2 cellular contexts compared by ENCODE assay signal in genomic region chr14:54686219-54686870, GRCh38.
TF ChIP-seq lines count a peak whose summit lies in the region.

No MANE protein-coding gene starts in this region.

TF ChIP-seq in liver, 16 proteins besides CTCF, POLR2A, EP300 and RAD21 (continued from another document):
- TF ChIP-seq REST (IDR thresholded peaks at IDR 0.05) = peak; percentile 36
- TF ChIP-seq GABPA (IDR thresholded peaks at IDR 0.05 in 1 of 2, conservative IDR thresholded peaks at IDR 0.05 in 1 of 2) = no peak
- peak; percentile 32 for TF ChIP-seq SP1 (IDR thresholded peaks at IDR 0.05)
- peak in 1 of 2 donors; percentile 9 for TF ChIP-seq JUND (IDR thresholded peaks at IDR 0.05)
- no peak for TF ChIP-seq FOXA2 (IDR thresholded peaks at IDR 0.05)
- TF ChIP-seq ZBTB33 (IDR thresholded peaks at IDR 0.05) = no peak
- no peak for TF ChIP-seq HNF4A (conservative IDR thresholded peaks at IDR 0.05)
- TF ChIP-seq MAX (IDR thresholded peaks at IDR 0.05) = no peak
- no peak for TF ChIP-seq TAF1 (conservative IDR thresholded peaks at IDR 0.05)
- no peak for TF ChIP-seq YY1 (IDR thresholded peaks at IDR 0.05)
- TF ChIP-seq ATF3 (IDR thresholded peaks at IDR 0.05) = no peak
- TF ChIP-seq RXRA (IDR thresholded peaks at IDR 0.05) = peak; percentile 22 to 26
- no peak for TF ChIP-seq FOXA1 (IDR thresholded peaks at IDR 0.05)
- peak; percentile 1 for TF ChIP-seq NR2F2 (IDR thresholded peaks at IDR 0.05)
- no peak for TF ChIP-seq EGR1 (IDR thresholded peaks at IDR 0.05; ENCODE audit: low read depth in 2 of 2)

TF ChIP-seq in HepG2, 621 proteins besides CTCF, POLR2A, EP300 and RAD21 (continued from another document):
- TF ChIP-seq CREB3 (CRISPR knock-in tag; IDR thresholded peaks at IDR 0.05) = no peak
- TF ChIP-seq SMYD3 (CRISPR knock-in tag; IDR thresholded peaks at IDR 0.05) = no peak
- no peak for TF ChIP-seq SETDB1 (CRISPR knock-in tag; IDR thresholded peaks at IDR 0.05; ENCODE audit: borderline replicate concordance)
- TF ChIP-seq ZNF775 (CRISPR knock-in tag; IDR thresholded peaks at IDR 0.05; ENCODE audit: borderline replicate concordance) = no peak
- no peak for TF ChIP-seq STAT5B (CRISPR knock-in tag; IDR thresholded peaks at IDR 0.05)
- TF ChIP-seq ADNP (CRISPR knock-in tag; IDR thresholded peaks at IDR 0.05) = no peak
- TF ChIP-seq JDP2 (CRISPR knock-in tag; IDR thresholded peaks at IDR 0.05; ENCODE audit: borderline replicate concordance) = no peak
- TF ChIP-seq SCMH1 (CRISPR knock-in tag; IDR thresholded peaks at IDR 0.05; ENCODE audit: borderline replicate concordance) = no peak
- TF ChIP-seq NKX3-1 (CRISPR knock-in tag; IDR thresholded peaks at IDR 0.05) = no peak
- no peak for TF ChIP-seq KLF9 (CRISPR knock-in tag; IDR thresholded peaks at IDR 0.05; ENCODE audit: low read depth)
- TF ChIP-seq HNF4G (IDR thresholded peaks at IDR 0.05; ENCODE audit: borderline replicate concordance, low read depth, low read length) = no peak
- no peak for TF ChIP-seq HNF4G (CRISPR knock-in tag; IDR thresholded peaks at IDR 0.05; ENCODE audit: borderline replicate concordance, low read depth)
